ENCODE assay signal across 8 cellular contexts in genomic region chr3:188185717-188186236, GRCh38. TPM values are rescaled to one million over a fixed set of nuclear protein-coding genes. Genes with fewer than 3 reads are reported as not detected.
DNase-seq lines count a peak whose midpoint lies in the region; ATAC-seq and TF ChIP-seq lines count a peak whose summit lies in the region.

No MANE protein-coding gene starts in this region.

- DNase-seq in HEK293T (ENCODE audit: extremely low spot score) = no peak
- DNase-seq in NCI-H774 (lab: John Stamatoyannopoulos, UW) = peak; percentile 73
- no peak for DNase-seq in esophagus squamous epithelium (lab: John Stamatoyannopoulos, UW)
- DNase-seq in progenitor cell of endocrine pancreas (ENCODE audit: low spot score, unreplicated experiment) = no peak
- DNase-seq in activated CD4-positive, alpha-beta memory T cell treated with anti-CD3 and anti-CD28 coated beads, Interleukin-2, amount 10 ng/mL, durations not matched to agents 7 days and 5 days = no peak
- no peak for DNase-seq in stimulated activated CD4-positive, alpha-beta T cell treated with anti-CD3 and anti-CD28 coated beads, Interleukin-2, amount 100 ng/mL, for 24 hours
- no peak for DNase-seq in MG63

- H3K4me3 ChIP-seq in esophagus squamous epithelium = no peak overlapping the region
- H3K4me3 ChIP-seq in MG63 = no peak overlapping the region

- no peak overlapping the region for H3K4me3 Mint-ChIP-seq in progenitor cell of endocrine pancreas (ENCODE audit: low read depth)
- H3K4me3 Mint-ChIP-seq in activated CD4-positive, alpha-beta memory T cell treated with anti-CD3 and anti-CD28 coated beads, Interleukin-2, amount 10 ng/mL, durations not matched to agents 7 days and 5 days = no peak overlapping the region

- CTCF ChIA-PET in HEK293T (lab: Yijun Ruan, JAX) = no interaction called here
- CTCF ChIA-PET in activated CD4-positive, alpha-beta memory T cell treated with anti-CD3 and anti-CD28 coated beads, Interleukin-2, amount 10 ng/mL, durations not matched to agents 7 days and 5 days (lab: Charles Lee) = interaction anchor here (0.6 kb wide), 1 partner anchor 655 kb away, joined by 3 read pairs; no protein-coding TSS in a partner anchor

- H3K27me3 ChIP-seq in esophagus squamous epithelium (no peaks in the 10 kb centered on the region), MG63 (no peaks in the 10 kb centered on the region)

- H3K36me3 ChIP-seq in esophagus squamous epithelium (peaks cover 0 to 17% (median 0%) of the 10 kb centered on the region in 3 donors), MG63 (peaks cover 9% of the 10 kb centered on the region)

- H3K27ac ChIP-seq in esophagus squamous epithelium = peak overlapping the region; percentile 13 to 82 (median 68)

- peaks cover 0 to 51% (median 14%) of the 10 kb centered on the region in 3 donors for H3K4me1 ChIP-seq in esophagus squamous epithelium

- no peaks in the 10 kb centered on the region for H3K36me3 Mint-ChIP-seq in progenitor cell of endocrine pancreas (ENCODE audit: insufficient read depth)
- H3K36me3 Mint-ChIP-seq in activated CD4-positive, alpha-beta memory T cell treated with anti-CD3 and anti-CD28 coated beads, Interleukin-2, amount 10 ng/mL, durations not matched to agents 7 days and 5 days (ENCODE audit: low read depth) = peaks cover 19% of the 10 kb centered on the region

- WGBS in esophagus squamous epithelium, 2 donors = 51 to 60% methylated on average over 7 of the region's 7 CpGs

- H3K4me1 Mint-ChIP-seq in progenitor cell of endocrine pancreas (ENCODE audit: low read depth) = peaks cover 24% of the 10 kb centered on the region
- H3K4me1 Mint-ChIP-seq in activated CD4-positive, alpha-beta memory T cell treated with anti-CD3 and anti-CD28 coated beads, Interleukin-2, amount 10 ng/mL, durations not matched to agents 7 days and 5 days = peaks cover 25% of the 10 kb centered on the region

- POLR2A ChIA-PET in HEK293T (lab: Yijun Ruan, JAX) = no interaction called here
- POLR2A ChIA-PET in activated CD4-positive, alpha-beta memory T cell treated with anti-CD3 and anti-CD28 coated beads, Interleukin-2, amount 10 ng/mL, durations not matched to agents 7 days and 5 days (lab: Charles Lee) = no interaction called here

- no peak for ATAC-seq in HG03432 (IDR thresholded peaks at IDR 0.05; ENCODE audit: unreplicated experiment)

- H3K27ac Mint-ChIP-seq in progenitor cell of endocrine pancreas = peak overlapping the region; percentile 0
- H3K27ac Mint-ChIP-seq in activated CD4-positive, alpha-beta memory T cell treated with anti-CD3 and anti-CD28 coated beads, Interleukin-2, amount 10 ng/mL, durations not matched to agents 7 days and 5 days = no peak overlapping the region

- H3K27me3 Mint-ChIP-seq in progenitor cell of endocrine pancreas = no peaks in the 10 kb centered on the region
- peaks cover 2% of the 10 kb centered on the region for H3K27me3 Mint-ChIP-seq in activated CD4-positive, alpha-beta memory T cell treated with anti-CD3 and anti-CD28 coated beads, Interleukin-2, amount 10 ng/mL, durations not matched to agents 7 days and 5 days

- TF ChIP-seq CTCF in esophagus squamous epithelium (IDR thresholded peaks at IDR 0.05) (no peak), progenitor cell of endocrine pancreas (IDR thresholded peaks at IDR 0.05; ENCODE audit: unreplicated experiment) (no peak)

- intact Hi-C loops in esophagus squamous epithelium (cut with DNase I) = no loop called here

- H3K9me3 Mint-ChIP-seq in progenitor cell of endocrine pancreas (ENCODE audit: low read depth) = no peaks in the 10 kb centered on the region
- H3K9me3 Mint-ChIP-seq in activated CD4-positive, alpha-beta memory T cell treated with anti-CD3 and anti-CD28 coated beads, Interleukin-2, amount 10 ng/mL, durations not matched to agents 7 days and 5 days = no peaks in the 10 kb centered on the region

- H3K9me3 ChIP-seq in esophagus squamous epithelium = no peaks in the 10 kb centered on the region
- no peaks in the 10 kb centered on the region for H3K9me3 ChIP-seq in MG63

- TF ChIP-seq POLR2A in esophagus squamous epithelium (IDR thresholded peaks at IDR 0.05) = no peak

TF ChIP-seq in HEK293T, 16 proteins besides CTCF, POLR2A, EP300 and RAD21:
- TF ChIP-seq CTBP1 (IDR thresholded peaks at IDR 0.05; ENCODE audit: borderline replicate concordance) (no peak), L3MBTL2 (conservative IDR thresholded peaks at IDR 0.05) (no peak)
- TF ChIP-seq, protein P1, sequence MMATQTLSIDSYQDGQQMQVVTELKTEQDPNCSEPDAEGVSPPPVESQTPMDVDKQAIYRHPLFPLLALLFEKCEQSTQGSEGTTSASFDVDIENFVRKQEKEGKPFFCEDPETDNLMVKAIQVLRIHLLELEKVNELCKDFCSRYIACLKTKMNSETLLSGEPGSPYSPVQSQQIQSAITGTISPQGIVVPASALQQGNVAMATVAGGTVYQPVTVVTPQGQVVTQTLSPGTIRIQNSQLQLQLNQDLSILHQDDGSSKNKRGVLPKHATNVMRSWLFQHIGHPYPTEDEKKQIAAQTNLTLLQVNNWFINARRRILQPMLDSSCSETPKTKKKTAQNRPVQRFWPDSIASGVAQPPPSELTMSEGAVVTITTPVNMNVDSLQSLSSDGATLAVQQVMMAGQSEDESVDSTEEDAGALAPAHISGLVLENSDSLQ (IDR thresholded peaks at IDR 0.05) = peak; percentile 63

RNA-seq across cellular contexts. Expression of gene LPP, which starts 31.8 kb away (rescaled TPM):
- total RNA-seq in esophagus squamous epithelium (100 to 1,000 TPM in 2 of 4 donors, 10 to 100 TPM in 2; 41.4 to 369 (median 97.3) TPM), progenitor cell of endocrine pancreas (131 and 144 TPM in 2 replicates)
- 10 to 100 TPM; 51.4 to 52.4 TPM for total RNA-seq in activated CD4-positive, alpha-beta memory T cell treated with anti-CD3 and anti-CD28 coated beads, Interleukin-2, amount 10 ng/mL, durations not matched to agents 7 days and 5 days
- total RNA-seq in MG63 (2014; rRNA removed; shearing (Covaris generic); ENCODE audit: low replicate concordance) = 7.9 and 14.2 TPM in 2 replicates
